ENCODE assay signal across 8 cellular contexts in the genomic region with DNA sequence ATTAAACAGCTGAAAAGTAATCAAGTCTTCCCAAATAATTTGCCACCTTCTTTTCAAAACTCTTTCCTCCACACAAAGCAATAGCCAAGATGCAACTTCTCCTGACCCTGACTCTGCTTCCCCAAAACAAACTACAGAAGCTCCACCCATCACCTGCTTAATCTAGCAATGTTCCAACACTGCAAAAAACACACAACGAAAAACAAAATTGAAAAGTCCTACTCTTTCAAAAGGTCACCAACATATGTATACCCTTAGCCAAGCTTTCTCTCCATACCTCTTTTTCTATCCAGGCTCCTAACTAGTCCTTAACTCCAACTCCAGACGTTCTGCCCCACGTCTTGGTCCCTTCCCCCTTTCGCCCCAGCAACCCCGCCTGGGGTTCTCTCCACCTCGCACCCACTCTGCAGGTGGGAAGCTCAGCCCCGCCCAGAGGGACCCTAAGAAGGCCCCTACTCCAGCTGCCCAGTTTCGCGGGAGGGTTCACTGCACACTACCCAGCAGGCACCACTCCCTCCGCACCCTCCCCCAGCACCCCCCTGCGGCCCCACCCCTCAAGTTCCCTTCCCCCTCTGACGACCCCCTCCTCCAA. TPM values are rescaled to one million over a fixed set of nuclear protein-coding genes. Genes with fewer than 3 reads are reported as not detected.
A peak's percentile ranks its signal among the peaks of the same experiment; 100 is the strongest.
DNase-seq lines count a peak whose midpoint lies in the region; ATAC-seq and TF ChIP-seq lines count a peak whose summit lies in the region.

No MANE protein-coding gene starts in this region.

- no peak overlapping the region for H2AFZ ChIP-seq in Karpas-422 (ENCODE audit: low read length)
- peak overlapping the region; percentile 96 for H2AFZ ChIP-seq in parathyroid adenoma

- peaks cover 12% of the 10 kb centered on the region for H3K27me3 Mint-ChIP-seq in CD4-positive, alpha-beta T cell

- H3K4me1 ChIP-seq in Karpas-422 (ENCODE audit: low read length) (peaks cover 52% of the 10 kb centered on the region), gastroesophageal sphincter (peaks cover 0 to 47% (median 12%) of the 10 kb centered on the region in 3 donors), parathyroid adenoma (peaks cover 8% of the 10 kb centered on the region)

- H3K4me3 ChIP-seq in Karpas-422 (ENCODE audit: low read length) (peak overlapping the region; percentile 99), gastroesophageal sphincter (peak overlapping the region; percentile 93 to 98), parathyroid adenoma (ENCODE audit: low read depth, low read length) (peak overlapping the region; percentile 87)

- no peak for TF ChIP-seq EP300 in gastroesophageal sphincter (IDR thresholded peaks at IDR 0.05)

- H3K4me2 ChIP-seq in Karpas-422 (ENCODE audit: low read depth, low read length, poor library complexity, severe bottlenecking) (peak overlapping the region; percentile 83), parathyroid adenoma (ENCODE audit: low read length) (peak overlapping the region; percentile 72)

- no peak for TF ChIP-seq CTCF in CD4-positive, alpha-beta T cell (IDR thresholded peaks at IDR 0.05)
- TF ChIP-seq CTCF in gastroesophageal sphincter (IDR thresholded peaks at IDR 0.05) (no peak), parathyroid adenoma (IDR thresholded peaks at IDR 0.05) (no peak)

- POLR2A ChIA-PET in CD4-positive, alpha-beta T cell (lab: Charles Lee) = interaction anchor here (0.7 to 2.0 kb wide), 11 partner anchors 8 to 290 kb away, joined by 3 to 11 read pairs (median 3); a partner anchor contains a TSS

- intact Hi-C loops in CD4-positive, alpha-beta T cell (cut with DNase I, micrococcal nuclease) = loop anchor here (2.0 to 5.0 kb wide), 5 partner anchors 81 to 579 kb away; a partner anchor contains a TSS

- peak in 6 of 10 experiments; percentile 2 to 38 (median 6) for DNase-seq in CD4-positive, alpha-beta T cell
- peak; percentile 73 for DNase-seq in Karpas-422
- DNase-seq in activated T-cell treated with anti-CD3 and anti-CD28 coated beads for 4 hours = peak; percentile 8
- no peak for DNase-seq in effector CD4-positive, alpha-beta T cell
- no peak for DNase-seq in ecto neural progenitor cell (ENCODE audit: low spot score)

- H3K9ac ChIP-seq in Karpas-422 (ENCODE audit: low read length) (peak overlapping the region; percentile 100), parathyroid adenoma (peak overlapping the region; percentile 81)

- peak overlapping the region; percentile 99 for H3K27ac Mint-ChIP-seq in CD4-positive, alpha-beta T cell

- no peaks in the 10 kb centered on the region for H3K9me3 Mint-ChIP-seq in CD4-positive, alpha-beta T cell

- H3K79me2 ChIP-seq in Karpas-422 (ENCODE audit: low read length) = peaks cover 56% of the 10 kb centered on the region
- H3K79me2 ChIP-seq in parathyroid adenoma = peaks cover 51% of the 10 kb centered on the region

- WGBS in gastroesophageal sphincter (ENCODE audit: low coverage in 1 of 2), 2 donors = 0 to 3% methylated on average over 4 to 7 of the region's 12 CpGs

- peaks cover 39% of the 10 kb centered on the region for H3K36me3 Mint-ChIP-seq in CD4-positive, alpha-beta T cell (ENCODE audit: low read depth)

- CTCF ChIA-PET in CD4-positive, alpha-beta T cell (lab: Charles Lee) = interaction anchor here (1.4 to 1.5 kb wide), 2 partner anchors 103 to 213 kb away, joined by 3 to 4 read pairs; no protein-coding TSS in a partner anchor

- H3K4me3 Mint-ChIP-seq in CD4-positive, alpha-beta T cell = peak overlapping the region; percentile 100

- H3K9me3 ChIP-seq in CD4-positive, alpha-beta T cell (ENCODE audit: control insufficient read depth, low read length) = peaks cover 7% of the 10 kb centered on the region
- no peaks in the 10 kb centered on the region for H3K9me3 ChIP-seq in Karpas-422 (ENCODE audit: low read length)
- peaks cover 0 to 5% (median 0%) of the 10 kb centered on the region in 3 donors for H3K9me3 ChIP-seq in gastroesophageal sphincter
- no peaks in the 10 kb centered on the region for H3K9me3 ChIP-seq in parathyroid adenoma (ENCODE audit: control insufficient read depth, low read length)

- H3K36me3 ChIP-seq in Karpas-422 (ENCODE audit: insufficient read depth, low read length) (peaks cover 20% of the 10 kb centered on the region), gastroesophageal sphincter (no peaks in the 10 kb centered on the region), parathyroid adenoma (ENCODE audit: control insufficient read depth, insufficient read depth, low read length) (no peaks in the 10 kb centered on the region)

- H3K27ac ChIP-seq in CD4-positive, alpha-beta T cell (ENCODE audit: low read depth, low read length) = no peak overlapping the region
- H3K27ac ChIP-seq in Karpas-422 (ENCODE audit: low read length) (peak overlapping the region; percentile 88), gastroesophageal sphincter (peak overlapping the region; percentile 88 to 94 (median 90)), parathyroid adenoma (peak overlapping the region; percentile 97)

- H4K20me1 ChIP-seq in Karpas-422 (ENCODE audit: insufficient read depth, low read depth, low read length) = peaks cover 47% of the 10 kb centered on the region

- no peaks in the 10 kb centered on the region for H3K9me2 ChIP-seq in Karpas-422 (replicated peaks; ENCODE audit: insufficient read depth, low read length)

- H3K27me3 ChIP-seq in CD4-positive, alpha-beta T cell (ENCODE audit: control insufficient read depth, insufficient read depth, low read length) = no peaks in the 10 kb centered on the region
- no peaks in the 10 kb centered on the region for H3K27me3 ChIP-seq in Karpas-422 (ENCODE audit: low read length)
- H3K27me3 ChIP-seq in gastroesophageal sphincter = no peaks in the 10 kb centered on the region
- no peaks in the 10 kb centered on the region for H3K27me3 ChIP-seq in parathyroid adenoma (ENCODE audit: control insufficient read depth, insufficient read depth, low read length)

- peaks cover 61% of the 10 kb centered on the region for H3K4me1 Mint-ChIP-seq in CD4-positive, alpha-beta T cell (ENCODE audit: low read depth)

- ATAC-seq in CD4-positive, alpha-beta T cell (ENCODE audit: poor library complexity) = no peak
- ATAC-seq in GM21360 (IDR thresholded peaks at IDR 0.05; ENCODE audit: unreplicated experiment) (peak; percentile 26), gastroesophageal sphincter (no peak)

- no peak for TF ChIP-seq POLR2A in gastroesophageal sphincter (IDR thresholded peaks at IDR 0.05)

RNA-seq across cellular contexts. Expression of a gene that starts 0.7 kb away (rescaled TPM):
- total RNA-seq in CD4-positive, alpha-beta T cell = 10 to 100 TPM; 55.5 to 56.9 TPM
- total RNA-seq in Karpas-422 (2014; rRNA removed; shearing (Covaris generic); ENCODE audit: low replicate concordance) = 91.3 and 148 TPM in 2 replicates
- 100 to 1,000 TPM in 2 of 4 donors, 10 to 100 TPM in 2; 69.1 to 109 (median 92.2) TPM for total RNA-seq in gastroesophageal sphincter

Comparison
In these comparisons a context has a peak if more than half of its experiments do, and no peak if none do; other contexts are left out.
1. DNase-seq: peak in CD4-positive, alpha-beta T cell (6 of 10), Karpas-422 (single experiment) and activated T-cell treated with anti-CD3 and anti-CD28 coated beads for 4 hours (single experiment); none in effector CD4-positive, alpha-beta T cell (single experiment) and ecto neural progenitor cell (single experiment).
2. Peak in every context shown above with its lines, with median percentiles within 50 percentile points of each other: H3K4me3 ChIP-seq.